In genomic region chr1:178684542-178685000, GRCh38 we compare ENCODE assay signal across 8 cellular contexts. TPM values are rescaled to one million over a fixed set of nuclear protein-coding genes. Genes with fewer than 3 reads are reported as not detected.
DNase-seq lines count a peak whose midpoint lies in the region; ATAC-seq and TF ChIP-seq lines count a peak whose summit lies in the region.

No MANE protein-coding gene starts in this region.

- H3K27me3 ChIP-seq in sigmoid colon: no peaks in the 10 kb centered on the region
- no peaks in the 10 kb centered on the region for H3K27me3 ChIP-seq in left ventricle myocardium inferior (ENCODE audit: low read depth)

- no peak for TF ChIP-seq CTCF in sigmoid colon (IDR thresholded peaks at IDR 0.05)
- no peak for TF ChIP-seq CTCF in left ventricle myocardium inferior (IDR thresholded peaks at IDR 0.05; ENCODE audit: borderline replicate concordance)

- intact Hi-C loops in sigmoid colon (cut with DNase I) (no loop called here), left ventricle myocardium inferior (cut with micrococcal nuclease) (no loop called here)

- H3K4me1 ChIP-seq in sigmoid colon: no peaks in the 10 kb centered on the region
- H3K4me1 ChIP-seq in left ventricle myocardium inferior: no peaks in the 10 kb centered on the region

- H3K4me3 ChIP-seq in skeletal muscle cell (ENCODE audit: low read depth, low read length) (no peak overlapping the region), sigmoid colon (no peak overlapping the region), left ventricle myocardium inferior (no peak overlapping the region)

- DNase-seq in amniotic stem cell (lab: John Stamatoyannopoulos, UW): peak; percentile 79
- peak; percentile 61 for DNase-seq in skeletal muscle cell (ENCODE audit: low read depth)
- no peak for DNase-seq in sigmoid colon
- no peak for DNase-seq in activated gamma-delta T cell treated with Interleukin-2 at 50 U/mL for 16 hours
- DNase-seq in left ventricle myocardium inferior: no peak
- DNase-seq in stimulated activated CD4-positive, alpha-beta T cell treated with anti-CD3 and anti-CD28 coated beads, Interleukin-12 subunit alpha, Interleukin-12 subunit beta, amount 100 ng/mL, for 4 hours: no peak

- H3K36me3 ChIP-seq in sigmoid colon (no peaks in the 10 kb centered on the region), left ventricle myocardium inferior (no peaks in the 10 kb centered on the region)

- no peak for TF ChIP-seq POLR2A in sigmoid colon (IDR thresholded peaks at IDR 0.05)

- H3K27ac ChIP-seq in sigmoid colon (no peak overlapping the region), left ventricle myocardium inferior (replicated peaks) (no peak overlapping the region)

- H3K9me3 ChIP-seq in sigmoid colon: no peaks in the 10 kb centered on the region
- no peaks in the 10 kb centered on the region for H3K9me3 ChIP-seq in left ventricle myocardium inferior (replicated peaks)

- ATAC-seq in GM19324 (IDR thresholded peaks at IDR 0.05; ENCODE audit: low FRiP score, unreplicated experiment) (peak; percentile 46), HG03095 (IDR thresholded peaks at IDR 0.05; ENCODE audit: unreplicated experiment) (peak; percentile 75)

- 95 to 97% methylated on average over 1 of the region's 1 CpG for WGBS in sigmoid colon, 2 donors

- TF ChIP-seq EP300 in sigmoid colon (IDR thresholded peaks at IDR 0.05): no peak

RNA-seq across cellular contexts. Expression of gene RALGPS2, which starts 40.5 kb away (rescaled TPM):
- total RNA-seq in sigmoid colon (10 to 100 TPM in 3 of 4 donors, 1 to 10 TPM in 1; 9.2 to 24.3 (median 21.0) TPM), left ventricle myocardium inferior (7.5 TPM)
- 10 to 100 TPM in 1 of 3 donors, 1 to 10 TPM in 2; 6.6 to 14.3 (median 9.5) TPM for polyA plus RNA-seq in sigmoid colon

Comparison
In these comparisons a context has a peak if more than half of its experiments do, and no peak if none do; other contexts are left out.
1. DNase-seq: peak in amniotic stem cell (single experiment) and skeletal muscle cell (single experiment); none in sigmoid colon (single experiment), activated gamma-delta T cell treated with Interleukin-2 at 50 U/mL for 16 hours (single experiment), left ventricle myocardium inferior (single experiment) and stimulated activated CD4-positive, alpha-beta T cell treated with anti-CD3 and anti-CD28 coated beads, Interleukin-12 subunit alpha, Interleukin-12 subunit beta, amount 100 ng/mL, for 4 hours (single experiment).